ENCODE assay signal across 8 cellular contexts in genomic region chr22:23432719-23433118, GRCh38.
DNase-seq lines count a peak whose midpoint lies in the region; ATAC-seq and TF ChIP-seq lines count a peak whose summit lies in the region.
"Not testable (repeated sequence)": the region's sequence is repeated elsewhere in the genome, so short reads cannot be mapped to it uniquely, and the experiment has no call there.

No MANE protein-coding gene starts in this region.

- not testable (repeated sequence) for H3K36me3 Mint-ChIP-seq in activated CD4-positive, alpha-beta T cell treated with anti-CD3 and anti-CD28 coated beads for 36 hours (ENCODE audit: low read depth); activated naive CD4-positive, alpha-beta T cell treated with anti-CD3 and anti-CD28 coated beads for 36 hours (ENCODE audit: low read depth); progenitor cell of endocrine pancreas (ENCODE audit: insufficient read depth)
- peaks cover 21% of the 10 kb centered on the region for H3K36me3 Mint-ChIP-seq in mesothelial cell of epicardium

- H3F3A ChIP-seq in OCI-LY1 (ENCODE audit: insufficient read depth, low read length) = not testable (repeated sequence)

- H3K9me2 ChIP-seq in OCI-LY1 (ENCODE audit: low read depth, low read length) = not testable (repeated sequence)

- not testable (repeated sequence) for H3K27ac Mint-ChIP-seq in activated CD4-positive, alpha-beta T cell treated with anti-CD3 and anti-CD28 coated beads for 36 hours; activated naive CD4-positive, alpha-beta T cell treated with anti-CD3 and anti-CD28 coated beads for 36 hours
- H3K27ac Mint-ChIP-seq in mesothelial cell of epicardium = peak overlapping the region; percentile 64
- H3K27ac Mint-ChIP-seq in progenitor cell of endocrine pancreas = peak overlapping the region; percentile 86

- H3K9ac ChIP-seq in DND-41 (ENCODE audit: low read depth, low read length) (peak overlapping the region; percentile 72), OCI-LY1 (ENCODE audit: low read length) (peak overlapping the region; percentile 58; the same call in 1 of the 2 replicates)

- not testable (repeated sequence) for TF ChIP-seq CTCF in 22Rv1 (IDR thresholded peaks at IDR 0.05); DND-41 (IDR thresholded peaks at IDR 0.05; ENCODE audit: borderline replicate concordance, extremely low read depth, low read length, poor library complexity, severe bottlenecking); OCI-LY1 (IDR thresholded peaks at IDR 0.05; ENCODE audit: low read length); coronary artery (IDR thresholded peaks at IDR 0.05); mesothelial cell of epicardium (IDR thresholded peaks at IDR 0.05; ENCODE audit: unreplicated experiment); progenitor cell of endocrine pancreas (IDR thresholded peaks at IDR 0.05; ENCODE audit: unreplicated experiment)

- not testable (repeated sequence) for H3K27me3 Mint-ChIP-seq in activated CD4-positive, alpha-beta T cell treated with anti-CD3 and anti-CD28 coated beads for 36 hours; activated naive CD4-positive, alpha-beta T cell treated with anti-CD3 and anti-CD28 coated beads for 36 hours (ENCODE audit: low read depth); mesothelial cell of epicardium (ENCODE audit: low read depth); progenitor cell of endocrine pancreas

- not testable (repeated sequence) for H3K9me3 Mint-ChIP-seq in activated CD4-positive, alpha-beta T cell treated with anti-CD3 and anti-CD28 coated beads for 36 hours (ENCODE audit: low read depth)
- peaks cover 12% of the 10 kb centered on the region for H3K9me3 Mint-ChIP-seq in activated naive CD4-positive, alpha-beta T cell treated with anti-CD3 and anti-CD28 coated beads for 36 hours
- H3K9me3 Mint-ChIP-seq in mesothelial cell of epicardium (peaks cover 15% of the 10 kb centered on the region), progenitor cell of endocrine pancreas (ENCODE audit: low read depth) (peaks cover 11% of the 10 kb centered on the region)

- ATAC-seq in DND-41 (ENCODE audit: insufficient read depth, low read depth); activated CD4-positive, alpha-beta T cell treated with anti-CD3 and anti-CD28 coated beads for 36 hours: not testable (repeated sequence)

- peaks cover 10% of the 10 kb centered on the region for H3K4me1 Mint-ChIP-seq in activated CD4-positive, alpha-beta T cell treated with anti-CD3 and anti-CD28 coated beads for 36 hours
- not testable (repeated sequence) for H3K4me1 Mint-ChIP-seq in activated naive CD4-positive, alpha-beta T cell treated with anti-CD3 and anti-CD28 coated beads for 36 hours (ENCODE audit: low read depth)
- peaks cover 27% of the 10 kb centered on the region for H3K4me1 Mint-ChIP-seq in mesothelial cell of epicardium
- H3K4me1 Mint-ChIP-seq in progenitor cell of endocrine pancreas (ENCODE audit: low read depth) = peaks cover 23% of the 10 kb centered on the region

- H3K36me3 ChIP-seq in DND-41 (ENCODE audit: insufficient read depth, low read length); OCI-LY1 (ENCODE audit: insufficient read depth, low read length): not testable (repeated sequence)

- peak overlapping the region; percentile 69 for H2AFZ ChIP-seq in DND-41 (ENCODE audit: low read depth, low read length)
- not testable (repeated sequence) for H2AFZ ChIP-seq in OCI-LY1 (ENCODE audit: low read length)

- H3K9me3 ChIP-seq in DND-41 (ENCODE audit: insufficient read depth, low read length, severe bottlenecking) = not testable (repeated sequence)
- H3K9me3 ChIP-seq in OCI-LY1 (ENCODE audit: low read length) = peaks cover 13% of the 10 kb centered on the region

- H3K27ac ChIP-seq in 22Rv1 (peak overlapping the region; percentile 76), DND-41 (ENCODE audit: low read length) (peak overlapping the region; percentile 68), OCI-LY1 (ENCODE audit: low read depth, low read length, poor library complexity, severe bottlenecking) (peak overlapping the region; percentile 40)
- not testable (repeated sequence) for H3K27ac ChIP-seq in coronary artery

- peak overlapping the region; percentile 39 for H3K4me3 Mint-ChIP-seq in activated CD4-positive, alpha-beta T cell treated with anti-CD3 and anti-CD28 coated beads for 36 hours
- H3K4me3 Mint-ChIP-seq in activated naive CD4-positive, alpha-beta T cell treated with anti-CD3 and anti-CD28 coated beads for 36 hours = peak overlapping the region; percentile 49
- H3K4me3 Mint-ChIP-seq in mesothelial cell of epicardium (peak overlapping the region; percentile 66), progenitor cell of endocrine pancreas (ENCODE audit: low read depth) (peak overlapping the region; percentile 68)

- not testable (repeated sequence) for H3K79me2 ChIP-seq in DND-41 (ENCODE audit: insufficient read depth, low read length); OCI-LY1 (ENCODE audit: insufficient read depth, low read length)

- CTCF ChIA-PET in activated CD4-positive, alpha-beta T cell treated with anti-CD3 and anti-CD28 coated beads for 36 hours (lab: Charles Lee); activated naive CD4-positive, alpha-beta T cell treated with anti-CD3 and anti-CD28 coated beads for 36 hours (lab: Charles Lee): not testable (repeated sequence)

- not testable (repeated sequence) for DNase-seq in DND-41; activated CD4-positive, alpha-beta T cell treated with anti-CD3 and anti-CD28 coated beads for 36 hours; activated naive CD4-positive, alpha-beta T cell treated with anti-CD3 and anti-CD28 coated beads for 36 hours; mesothelial cell of epicardium (ENCODE audit: low spot score in 2 of 2, unreplicated experiment in 2 of 2); progenitor cell of endocrine pancreas (ENCODE audit: low spot score, unreplicated experiment)
- peak; percentile 31 for DNase-seq in coronary artery (ENCODE audit: low spot score)

- H3K4me2 ChIP-seq in DND-41 (ENCODE audit: insufficient read depth, low read length) (peak overlapping the region; percentile 68), OCI-LY1 (ENCODE audit: low read length) (peak overlapping the region; percentile 67)

- H3K4me1 ChIP-seq in DND-41 (ENCODE audit: insufficient read depth, low read length) (peaks cover 23% of the 10 kb centered on the region), OCI-LY1 (ENCODE audit: insufficient read depth, low read length, severe bottlenecking) (peaks cover 26% of the 10 kb centered on the region)

- intact Hi-C loops in activated CD4-positive, alpha-beta T cell treated with anti-CD3 and anti-CD28 coated beads for 36 hours (cut with DNase I, micrococcal nuclease) = loop anchor here in 1 of 2 experiments (10.0 kb wide), 1 partner anchor 102 kb away; no protein-coding TSS in a partner anchor
- intact Hi-C loops in activated naive CD4-positive, alpha-beta T cell treated with anti-CD3 and anti-CD28 coated beads for 36 hours (cut with micrococcal nuclease) = not testable (repeated sequence)

- not testable (repeated sequence) for H4K20me1 ChIP-seq in DND-41 (ENCODE audit: insufficient read depth, low read length); OCI-LY1 (ENCODE audit: insufficient read depth, low read length)

- POLR2A ChIA-PET in activated CD4-positive, alpha-beta T cell treated with anti-CD3 and anti-CD28 coated beads for 36 hours (lab: Charles Lee) = not testable (repeated sequence)

- H3K27me3 ChIP-seq in DND-41 (ENCODE audit: insufficient read depth, low read length, poor library complexity); OCI-LY1 (ENCODE audit: insufficient read depth, low read length): not testable (repeated sequence)

- H3K4me3 ChIP-seq in DND-41 (ENCODE audit: low read depth in 1 of 2, low read length in 2 of 2) = peak overlapping the region in 1 of 2 experiments; percentile 55; a peak in 1 of 4 replicates
- peak overlapping the region; percentile 51 for H3K4me3 ChIP-seq in OCI-LY1 (ENCODE audit: low read depth, low read length, poor library complexity, severe bottlenecking)
- H3K4me3 ChIP-seq in coronary artery = peak overlapping the region; percentile 34
